ENCODE assay signal across 10 cellular contexts in genomic region chr10:133334495-133335237, GRCh38. TPM values are rescaled to one million over a fixed set of nuclear protein-coding genes. Genes with fewer than 3 reads are reported as not detected.
DNase-seq lines count a peak whose midpoint lies in the region; ATAC-seq and TF ChIP-seq lines count a peak whose summit lies in the region.
"Had no signal": no experiment of that assay in that cellular context is flagged by ENCODE, and none has a peak within 500 bp of the region (broad histone marks: within the 10 kb centered on the region; RNA-seq: fewer than 3 reads in every experiment).

No MANE protein-coding gene starts in this region.

- peak; percentile 29 to 48 for ATAC-seq in activated CD4-positive, CD25-positive, alpha-beta regulatory T cell treated with anti-CD3 and anti-CD28 coated beads, Interleukin-2, amount 50 U/mL, for 24 hours
- ATAC-seq in HG02970 (IDR thresholded peaks at IDR 0.05; ENCODE audit: low FRiP score, unreplicated experiment) (no peak), GM21619 (IDR thresholded peaks at IDR 0.05; ENCODE audit: unreplicated experiment) (no peak)

- DNase-seq in activated CD4-positive, CD25-positive, alpha-beta regulatory T cell treated with anti-CD3 and anti-CD28 coated beads, Interleukin-2, amount 50 U/mL, for 72 hours = no peak
- DNase-seq in stomach = no peak
- no peak for DNase-seq in NCI-H2081 treated with DMSO at 0.1 percent for 48 hours (lab: John Stamatoyannopoulos, UW)

- WGBS in stomach, 5 donors = 20 to 32% (median 22%) methylated on average over 25 to 51 of the region's 51 CpGs

- intact Hi-C loops in stomach (cut with DNase I; ENCODE audit: low total_unique reads) = no loop called here

- H3K27ac ChIP-seq in angular gyrus (ENCODE audit: low read depth, low read length) = peak overlapping the region; percentile 87
- H3K27ac ChIP-seq in stomach = peak overlapping the region in 4 of 5 donors; percentile 14 to 62 (median 34)
- H3K27ac ChIP-seq: BLaER1, HL-60 had no signal

- H3K27me3 ChIP-seq in stomach = peaks cover 21 to 87% (median 56%) of the 10 kb centered on the region in 3 donors

- H3K36me3 ChIP-seq in stomach = no peaks in the 10 kb centered on the region
- H3K36me3 ChIP-seq: BLaER1 had no signal

- H3K9me3 ChIP-seq in iPS-18c (ENCODE audit: control insufficient read depth, insufficient read depth, low read length) (peaks cover 5% of the 10 kb centered on the region), stomach (no peaks in the 10 kb centered on the region)

- peak overlapping the region; percentile 49 for H3K4me3 ChIP-seq in iPS-18c (ENCODE audit: insufficient read depth, low read depth, low read length)
- H3K4me3 ChIP-seq in stomach = peak overlapping the region; percentile 39 to 50 (median 42)

- no peak for TF ChIP-seq EP300 in stomach (IDR thresholded peaks at IDR 0.05)

- peaks cover 27 to 30% (median 29%) of the 10 kb centered on the region in 4 donors for H3K4me1 ChIP-seq in stomach

- no peak for TF ChIP-seq POLR2A in stomach (IDR thresholded peaks at IDR 0.05)

- TF ChIP-seq CTCF in stomach (IDR thresholded peaks at IDR 0.05) = no peak

RNA-seq across cellular contexts. Expression of gene CALY, which starts 2.0 kb away (rescaled TPM):
- 1 to 10 TPM in 2 of 5 donors, not detected in 3; 2.0 to 2.6 TPM for total RNA-seq in stomach
- under 1 TPM in 2 of 3 donors, not detected in 1; 0.44 to 0.78 TPM for polyA plus RNA-seq in stomach

RNA-seq across cellular contexts. Expression of gene PRAP1, which starts 12.5 kb away (rescaled TPM):
- 10 to 100 TPM in 1 of 5 donors, 1 to 10 TPM in 1, not detected in 3; 4.8 to 13.9 TPM for total RNA-seq in stomach
- polyA plus RNA-seq in stomach = not detected

RNA-seq across cellular contexts. Expression of gene FUOM, which starts 23.2 kb away (rescaled TPM):
- total RNA-seq in stomach = 10 to 100 TPM in 1 of 5 donors, 1 to 10 TPM in 2, not detected in 2; 6.4 to 16.2 (median 7.2) TPM
- polyA plus RNA-seq in stomach = 10 to 100 TPM; 19.6 to 38.3 (median 36.7) TPM

RNA-seq across cellular contexts. Expression of gene ZNF511, which starts 26.0 kb away (rescaled TPM):
- 10 to 100 TPM; 12.7 to 82.1 (median 27.2) TPM for total RNA-seq in stomach
- polyA plus RNA-seq in stomach = 10 to 100 TPM; 55.8 to 63.4 (median 60.0) TPM

RNA-seq across cellular contexts. Expression of gene TUBGCP2, which starts 26.0 kb away (rescaled TPM):
- 100 to 1,000 TPM in 1 of 5 donors, 10 to 100 TPM in 4; 18.3 to 117 (median 41.9) TPM for total RNA-seq in stomach
- 10 to 100 TPM; 40.3 to 89.8 (median 68.7) TPM for polyA plus RNA-seq in stomach

Comparison
In these comparisons a context has a peak if more than half of its experiments do, and no peak if none do; other contexts are left out.
1. ATAC-seq: peak in activated CD4-positive, CD25-positive, alpha-beta regulatory T cell treated with anti-CD3 and anti-CD28 coated beads, Interleukin-2, amount 50 U/mL, for 24 hours (2 of 2); none in HG02970 (single experiment) and GM21619 (single experiment).